12 cellular contexts compared by ENCODE assay signal in the genomic region with DNA sequence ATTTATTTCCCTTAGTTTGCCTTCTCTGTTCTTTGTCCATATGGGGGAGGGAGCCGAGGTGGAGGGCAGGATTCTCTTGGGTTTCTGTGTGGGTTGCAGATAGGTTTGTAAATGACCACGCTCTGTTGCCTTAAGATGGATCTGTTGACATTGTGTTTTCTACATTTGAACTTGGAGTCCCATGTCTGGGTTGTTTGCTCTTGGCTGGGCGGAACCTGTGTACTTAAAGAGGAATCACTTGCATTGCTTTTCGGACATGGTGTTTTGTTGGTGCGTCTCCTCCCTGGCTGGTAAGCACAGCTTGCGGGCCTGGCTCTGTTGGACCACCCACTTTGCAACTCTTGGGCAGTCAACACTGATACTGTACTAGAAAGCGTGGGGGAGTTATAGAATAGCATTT. TPM values are rescaled to one million over a fixed set of nuclear protein-coding genes. Genes with fewer than 3 reads are reported as not detected.
DNase-seq lines count a peak whose midpoint lies in the region; ATAC-seq, FAIRE-seq and TF ChIP-seq lines count a peak whose summit lies in the region.
"Had no signal": no experiment of that assay in that cellular context is flagged by ENCODE, and none has a peak within 500 bp of the region (broad histone marks: within the 10 kb centered on the region; RNA-seq: fewer than 3 reads in every experiment).

No MANE protein-coding gene starts in this region.

- H3K9ac ChIP-seq in H1 (replicated peaks in 1 of 4; ENCODE audit: extremely low read depth in 1 of 4, low read depth in 3 of 4, low read length in 3 of 4) (peak overlapping the region in 1 of 4 experiments; percentile 23; a peak in 1 of 7 replicates), mesenchymal stem cell (ENCODE audit: low read length) (no peak overlapping the region)

- H3K4me1 Mint-ChIP-seq in CD4-positive, CD25-positive, alpha-beta regulatory T cell, result peaks cover 23 to 58% (median 37%) of the 10 kb centered on the region in 4 donors
- peaks cover 38% of the 10 kb centered on the region for H3K4me1 Mint-ChIP-seq in nephron

- 76% methylated on average over 7 of the region's 7 CpGs; no CpG with 5 or more reads in 1 of the 2 experiments for WGBS in H1 (ENCODE audit: extremely low coverage in 1 of 2, insufficient coverage in 1 of 2, insufficient read length in 1 of 2, insufficient replicate concordance in 2 of 2, low coverage in 1 of 2, low lambda C conversion rate in 2 of 2, missing lambda C conversion rate in 1 of 2), 2 experiments
- WGBS in mesenchymal stem cell, result 94% methylated on average over 6 of the region's 7 CpGs

- H3K4me3 Mint-ChIP-seq in CD4-positive, CD25-positive, alpha-beta regulatory T cell, result no peak overlapping the region
- peak overlapping the region in 2 of 3 experiments; percentile 17 to 46 for H3K4me3 Mint-ChIP-seq in nephron
- H3K4me3 Mint-ChIP-seq: activated CD4-positive, alpha-beta memory T cell treated with anti-CD3 and anti-CD28 coated beads for 36 hours had no signal

- no peaks in the 10 kb centered on the region for H3K9me3 ChIP-seq in CD4-positive, CD25-positive, alpha-beta regulatory T cell (ENCODE audit: control insufficient read depth in 2 of 2, low read length in 2 of 2)
- no peaks in the 10 kb centered on the region for H3K9me3 ChIP-seq in H1 (ENCODE audit: insufficient read depth in 2 of 2, low read depth in 1 of 2, low read length in 1 of 2)
- no peaks in the 10 kb centered on the region for H3K9me3 ChIP-seq in mesenchymal stem cell (ENCODE audit: control insufficient read depth, low read length)
- H3K9me3 ChIP-seq: tibial artery had no signal

- H3K23me2 ChIP-seq in H1 (ENCODE audit: low read depth, low read length), result peaks cover 9% of the 10 kb centered on the region; the same call in 1 of the 2 replicates

- H3K27me3 ChIP-seq in CD4-positive, CD25-positive, alpha-beta regulatory T cell (ENCODE audit: control insufficient read depth, insufficient read depth, low read length), result no peaks in the 10 kb centered on the region
- H3K27me3 ChIP-seq in H1 (replicated peaks in 1 of 4; ENCODE audit: control insufficient read depth in 3 of 4, extremely low read depth in 1 of 4, insufficient read depth in 3 of 4, low read length in 3 of 4) (no peaks in the 10 kb centered on the region), mesenchymal stem cell (ENCODE audit: control insufficient read depth in 1 of 2, insufficient read depth in 1 of 2, low read length in 2 of 2) (no peaks in the 10 kb centered on the region)
- H3K27me3 ChIP-seq: tibial artery had no signal

- TF ChIP-seq EP300 in H1 (IDR thresholded peaks at IDR 0.05; ENCODE audit: borderline replicate concordance in 1 of 2, low read depth in 2 of 2, low read length in 2 of 2), result no peak

- H3K4ac ChIP-seq in H1 (replicated peaks; ENCODE audit: insufficient read length, low read depth, low read length), result no peak overlapping the region
- no peak overlapping the region for H3K4ac ChIP-seq in mesenchymal stem cell (ENCODE audit: low read depth in 1 of 2, low read length in 2 of 2)

- H3K23ac ChIP-seq in H1 (ENCODE audit: insufficient read length) (no peak overlapping the region), mesenchymal stem cell (ENCODE audit: low read length in 2 of 2) (no peak overlapping the region)

- H3K4me1 ChIP-seq in CD4-positive, CD25-positive, alpha-beta regulatory T cell (ENCODE audit: control insufficient read depth, insufficient read depth, low read length, poor library complexity, severe bottlenecking), result peaks cover 6% of the 10 kb centered on the region
- H3K4me1 ChIP-seq in H1 (replicated peaks in 1 of 4; ENCODE audit: control insufficient read depth in 3 of 4, insufficient read depth in 4 of 4, low read length in 3 of 4) (peaks cover 24 to 51% (median 36%) of the 10 kb centered on the region in 4 experiments), mesenchymal stem cell (ENCODE audit: control insufficient read depth, insufficient read depth, low read depth, low read length) (peaks cover 9% of the 10 kb centered on the region)

- H3K27ac Mint-ChIP-seq in CD4-positive, CD25-positive, alpha-beta regulatory T cell, result peak overlapping the region; percentile 8 to 68 (median 61)
- H3K27ac Mint-ChIP-seq in nephron, result peak overlapping the region; percentile 51 to 82 (median 67)
- H3K27ac Mint-ChIP-seq: activated CD4-positive, alpha-beta memory T cell treated with anti-CD3 and anti-CD28 coated beads for 36 hours had no signal

- no peak for TF ChIP-seq RAD21 in H1 (IDR thresholded peaks at IDR 0.05 in 1 of 2, conservative IDR thresholded peaks at IDR 0.05 in 1 of 2; ENCODE audit: low read depth in 2 of 2, low read length in 2 of 2)

- H2BK120ac ChIP-seq in H1 (replicated peaks; ENCODE audit: low read depth, low read length) (peak overlapping the region; percentile 2), mesenchymal stem cell (ENCODE audit: low read depth, low read length) (no peak overlapping the region)

- H4K5ac ChIP-seq in H1 (ENCODE audit: insufficient read length, low read depth, low read length), result peak overlapping the region; percentile 69

- TF ChIP-seq CTCF in H1 (IDR thresholded peaks at IDR 0.05; ENCODE audit: control extremely low read depth in 1 of 3, insufficient read depth in 1 of 3, low read depth in 1 of 3, low read length in 3 of 3), result no peak
- no peak for TF ChIP-seq CTCF in nephron (IDR thresholded peaks at IDR 0.05; ENCODE audit: unreplicated experiment in 3 of 3)

- H3K4me2 ChIP-seq in H1 (ENCODE audit: insufficient read depth in 1 of 2, low read depth in 2 of 2, low read length in 2 of 2) (peak overlapping the region; percentile 34 to 91; a peak in 3 of 4 replicates), mesenchymal stem cell (ENCODE audit: low read length, poor library complexity, severe bottlenecking) (no peak overlapping the region)

- no peak for ATAC-seq in CD4-positive, CD25-positive, alpha-beta regulatory T cell (ENCODE audit: low read depth in 2 of 2)
- ATAC-seq in HG03095 (IDR thresholded peaks at IDR 0.05; ENCODE audit: unreplicated experiment), result no peak

- H3K4me3 ChIP-seq in CD4-positive, CD25-positive, alpha-beta regulatory T cell (ENCODE audit: low read depth, low read length), result no peak overlapping the region
- H3K4me3 ChIP-seq in H1 (ENCODE audit: extremely low read depth in 1 of 4, insufficient read depth in 2 of 4, low read depth in 3 of 4, low read length in 4 of 4) (peak overlapping the region in 1 of 4 experiments; percentile 18; a peak in 1 of 8 replicates), mesenchymal stem cell (ENCODE audit: insufficient read depth in 1 of 2, low read depth in 1 of 2, low read length in 2 of 2) (no peak overlapping the region)
- H3K4me3 ChIP-seq: tibial artery had no signal

- FAIRE-seq in H1 (lab: Jason Lieb, UNC) (no peak), GM19239 (lab: Jason Lieb, UNC) (no peak)

- TF ChIP-seq POLR2A in H1 (IDR thresholded peaks at IDR 0.05; ENCODE audit: control extremely low read depth in 1 of 2, low read depth in 2 of 2, low read length in 2 of 2), result no peak

- peaks cover 0 to 2% of the 10 kb centered on the region in 2 experiments for H4K20me1 ChIP-seq in H1 (replicated peaks in 1 of 2; ENCODE audit: control insufficient read depth in 1 of 2, insufficient read depth in 2 of 2, low read length in 2 of 2)

- H4K8ac ChIP-seq in H1 (ENCODE audit: extremely low read depth, insufficient read depth, low read length) (no peak overlapping the region), mesenchymal stem cell (ENCODE audit: low read length) (no peak overlapping the region)

- H3K79me2 ChIP-seq in H1 (ENCODE audit: control insufficient read depth in 1 of 2, insufficient read depth in 2 of 2, low read length in 2 of 2), result peaks cover 8 to 91% of the 10 kb centered on the region in 2 experiments

- H2AFZ ChIP-seq in H1 (ENCODE audit: low read length), result no peak overlapping the region
- no peak overlapping the region for H2AFZ ChIP-seq in mesenchymal stem cell (ENCODE audit: low read depth, low read length)

- CTCF ChIA-PET in H1 (lab: Charles Lee; ENCODE audit: partially characterized antibody), result interaction anchor here (0.7 to 3.1 kb wide), 10 partner anchors 9 to 45 kb away, joined by 3 to 11 read pairs (median 4); no protein-coding TSS in a partner anchor

- no peak overlapping the region for H3K27ac ChIP-seq in CD4-positive, CD25-positive, alpha-beta regulatory T cell (ENCODE audit: insufficient read depth, low read length, poor library complexity, severe bottlenecking)
- H3K27ac ChIP-seq in H1 (ENCODE audit: low read depth, low read length) (peak overlapping the region; percentile 73; the same call in 1 of the 2 replicates), mesenchymal stem cell (ENCODE audit: low read length, poor library complexity, severe bottlenecking) (no peak overlapping the region)
- H3K27ac ChIP-seq: tibial artery had no signal

- no peaks in the 10 kb centered on the region for H3K27me3 Mint-ChIP-seq in CD4-positive, CD25-positive, alpha-beta regulatory T cell
- H3K27me3 Mint-ChIP-seq in nephron (ENCODE audit: low read depth), result no peaks in the 10 kb centered on the region
- H3K27me3 Mint-ChIP-seq: activated CD4-positive, alpha-beta memory T cell treated with anti-CD3 and anti-CD28 coated beads for 36 hours had no signal

- peak overlapping the region; percentile 2 for H4K91ac ChIP-seq in H1 (replicated peaks; ENCODE audit: insufficient read length, low read length)
- H4K91ac ChIP-seq in mesenchymal stem cell (ENCODE audit: low read length), result no peak overlapping the region

- DNase-seq in CD4-positive, CD25-positive, alpha-beta regulatory T cell, result no peak
- DNase-seq in NCI-H510A treated with DMSO at 0.1 percent for 48 hours (lab: John Stamatoyannopoulos, UW) (peak; percentile 48), H1 (ENCODE audit: low read depth in 1 of 2, low spot score in 2 of 2) (no peak), GM19239 (ENCODE audit: insufficient read length, low spot score) (no peak), KG1 (lab: John Stamatoyannopoulos, UW) (no peak), mesenchymal stem cell (no peak)
- DNase-seq: activated CD4-positive, alpha-beta memory T cell treated with anti-CD3 and anti-CD28 coated beads for 36 hours; dermis blood vessel endothelial cell; midbrain; tibial artery had no signal

- H2BK20ac ChIP-seq in H1 (ENCODE audit: low read length), result no peak overlapping the region

- H3K56ac ChIP-seq in H1 (replicated peaks; ENCODE audit: insufficient read length, low read depth, low read length), result no peak overlapping the region

- H2AK5ac ChIP-seq in H1 (ENCODE audit: low read depth, low read length) (0 out of 2 replicates have a peak overlapping the region, but pooled peaks have one; percentile 29), mesenchymal stem cell (ENCODE audit: low read length, severe bottlenecking) (no peak overlapping the region)

- H3K14ac ChIP-seq in H1 (ENCODE audit: insufficient read length) (no peak overlapping the region), mesenchymal stem cell (ENCODE audit: low read length in 2 of 2) (no peak overlapping the region)

- H3K18ac ChIP-seq in H1 (ENCODE audit: extremely low read depth, low read length) (peak overlapping the region; percentile 65; the same call in 1 of the 2 replicates), mesenchymal stem cell (ENCODE audit: low read depth in 1 of 2, low read length in 2 of 2) (no peak overlapping the region)

- POLR2A ChIA-PET in H1 (lab: Charles Lee; ENCODE audit: partially characterized antibody), result interaction anchor here (1.0 to 4.3 kb wide), 7 partner anchors 8 to 46 kb away, joined by 3 to 26 read pairs (median 7); a partner anchor contains a TSS

- H3K36me3 Mint-ChIP-seq in CD4-positive, CD25-positive, alpha-beta regulatory T cell, result peaks cover 11% of the 10 kb centered on the region
- peaks cover 31% of the 10 kb centered on the region for H3K36me3 Mint-ChIP-seq in nephron (ENCODE audit: low read depth)

- H3K79me1 ChIP-seq in H1 (ENCODE audit: low read depth, low read length), result peaks cover 12% of the 10 kb centered on the region
- H3K79me1 ChIP-seq in mesenchymal stem cell (replicated peaks; ENCODE audit: low read length, poor library complexity, severe bottlenecking), result peaks cover 28% of the 10 kb centered on the region

- H2BK15ac ChIP-seq in H1 (ENCODE audit: low read length) (peak overlapping the region; percentile 63; the same call in 1 of the 2 replicates), mesenchymal stem cell (ENCODE audit: low read depth, poor library complexity, severe bottlenecking) (no peak overlapping the region)

- H2BK12ac ChIP-seq in H1 (ENCODE audit: low read depth, low read length), result peak overlapping the region; percentile 91
- H2BK12ac ChIP-seq in mesenchymal stem cell (ENCODE audit: low read length in 2 of 2), result no peak overlapping the region

- H2BK5ac ChIP-seq in H1 (ENCODE audit: low read depth, low read length) (peak overlapping the region; percentile 86), mesenchymal stem cell (ENCODE audit: low read depth, low read length, poor library complexity, severe bottlenecking) (no peak overlapping the region)

- H3K36me3 ChIP-seq in CD4-positive, CD25-positive, alpha-beta regulatory T cell (ENCODE audit: control insufficient read depth, insufficient read depth, low read length), result peaks cover 17% of the 10 kb centered on the region
- H3K36me3 ChIP-seq in H1 (ENCODE audit: control insufficient read depth in 2 of 4, insufficient read depth in 4 of 4, low read length in 3 of 4), result peaks cover 0 to 2% (median 0%) of the 10 kb centered on the region in 4 experiments; a peak in 1 of 8 replicates
- peaks cover 7 to 14% of the 10 kb centered on the region in 2 experiments for H3K36me3 ChIP-seq in mesenchymal stem cell (ENCODE audit: control insufficient read depth in 1 of 2, insufficient read depth in 2 of 2, low read depth in 1 of 2, low read length in 2 of 2)

- H3K9me3 Mint-ChIP-seq in CD4-positive, CD25-positive, alpha-beta regulatory T cell, result no peaks in the 10 kb centered on the region
- no peaks in the 10 kb centered on the region for H3K9me3 Mint-ChIP-seq in nephron
- H3K9me3 Mint-ChIP-seq: activated CD4-positive, alpha-beta memory T cell treated with anti-CD3 and anti-CD28 coated beads for 36 hours had no signal

RNA-seq across cellular contexts. Expression of a gene that starts 45.9 kb away (rescaled TPM):
- 142 TPM for total RNA-seq in CD4-positive, CD25-positive, alpha-beta regulatory T cell
- 10 to 100 TPM; 17.9 to 20.3 (median 19.3) TPM for polyA plus RNA-seq in CD4-positive, CD25-positive, alpha-beta regulatory T cell
- total RNA-seq in H1 (2021; fragmentation: NEBNext Ultra II Directional; extraction: Animal tissue kit (Norgen Biotek cat#: 25700)), result 163 and 171 TPM in 2 replicates
- polyA plus RNA-seq in H1 (2011; rRNA removed), result 95.7 and 143 TPM in 2 replicates
- polyA plus RNA-seq in H1 (2011; cell fraction: cytosol; rRNA removed), result 96.0 TPM
- 204 TPM for polyA plus RNA-seq in H1 (2011; cell fraction: nucleus; rRNA removed)
- 66.4 to 99.9 TPM (median 90.6 TPM) in 4 replicates for polyA plus RNA-seq in H1 (2012, experiment 1 of 2)
- 56.9 TPM for polyA plus RNA-seq in H1 (2012, experiment 2 of 2)
- 68.1 TPM for polyA plus RNA-seq in H1 (2013, experiment 1 of 2)
- polyA plus RNA-seq in H1 (2013, experiment 2 of 2), result 62.4 TPM
- polyA minus RNA-seq in H1 (2011; rRNA and poly(A)+ RNA removed), result 101 and 107 TPM in 2 replicates
- polyA minus RNA-seq in H1 (2011; cell fraction: cytosol; rRNA and poly(A)+ RNA removed), result 93.4 TPM
- 95.4 TPM for polyA minus RNA-seq in H1 (2011; cell fraction: nucleus; rRNA and poly(A)+ RNA removed)
- 26.1 TPM for polyA plus RNA-seq in mesenchymal stem cell (2013, experiment 1 of 2)
- polyA plus RNA-seq in mesenchymal stem cell (2013, experiment 2 of 2), result 24.7 TPM

RNA-seq across cellular contexts. Expression of a gene that starts 59.2 kb away (rescaled TPM):
- 73.4 TPM for total RNA-seq in CD4-positive, CD25-positive, alpha-beta regulatory T cell
- polyA plus RNA-seq in CD4-positive, CD25-positive, alpha-beta regulatory T cell, result 10 to 100 TPM; 45.5 to 54.0 (median 51.4) TPM
- 22.0 and 22.2 TPM in 2 replicates for total RNA-seq in H1 (2021; fragmentation: NEBNext Ultra II Directional; extraction: Animal tissue kit (Norgen Biotek cat#: 25700))
- 58.4 and 94.0 TPM in 2 replicates for polyA plus RNA-seq in H1 (2011; rRNA removed)
- polyA plus RNA-seq in H1 (2011; cell fraction: cytosol; rRNA removed), result 60.3 TPM
- 273 TPM for polyA plus RNA-seq in H1 (2011; cell fraction: nucleus; rRNA removed)
- polyA plus RNA-seq in H1 (2012, experiment 1 of 2), result 16.4 to 31.5 TPM (median 28.7 TPM) in 4 replicates
- 25.8 TPM for polyA plus RNA-seq in H1 (2012, experiment 2 of 2)
- 31.8 TPM for polyA plus RNA-seq in H1 (2013, experiment 1 of 2)
- 28.5 TPM for polyA plus RNA-seq in H1 (2013, experiment 2 of 2)
- polyA minus RNA-seq in H1 (2011; rRNA and poly(A)+ RNA removed), result 21.5 and 31.7 TPM in 2 replicates
- polyA minus RNA-seq in H1 (2011; cell fraction: cytosol; rRNA and poly(A)+ RNA removed), result 22.1 TPM
- 53.6 TPM for polyA minus RNA-seq in H1 (2011; cell fraction: nucleus; rRNA and poly(A)+ RNA removed)
- 18.4 TPM for polyA plus RNA-seq in mesenchymal stem cell (2013, experiment 1 of 2)
- 19.8 TPM for polyA plus RNA-seq in mesenchymal stem cell (2013, experiment 2 of 2)

Comparison
In these comparisons a context has a peak if more than half of its experiments do, and no peak if none do; other contexts are left out.
1. H3K4me3 Mint-ChIP-seq: peak in nephron (2 of 3); none in CD4-positive, CD25-positive, alpha-beta regulatory T cell (0 of 4).